Comparison of ENCODE assay signal across 8 cellular contexts in the genomic region with DNA sequence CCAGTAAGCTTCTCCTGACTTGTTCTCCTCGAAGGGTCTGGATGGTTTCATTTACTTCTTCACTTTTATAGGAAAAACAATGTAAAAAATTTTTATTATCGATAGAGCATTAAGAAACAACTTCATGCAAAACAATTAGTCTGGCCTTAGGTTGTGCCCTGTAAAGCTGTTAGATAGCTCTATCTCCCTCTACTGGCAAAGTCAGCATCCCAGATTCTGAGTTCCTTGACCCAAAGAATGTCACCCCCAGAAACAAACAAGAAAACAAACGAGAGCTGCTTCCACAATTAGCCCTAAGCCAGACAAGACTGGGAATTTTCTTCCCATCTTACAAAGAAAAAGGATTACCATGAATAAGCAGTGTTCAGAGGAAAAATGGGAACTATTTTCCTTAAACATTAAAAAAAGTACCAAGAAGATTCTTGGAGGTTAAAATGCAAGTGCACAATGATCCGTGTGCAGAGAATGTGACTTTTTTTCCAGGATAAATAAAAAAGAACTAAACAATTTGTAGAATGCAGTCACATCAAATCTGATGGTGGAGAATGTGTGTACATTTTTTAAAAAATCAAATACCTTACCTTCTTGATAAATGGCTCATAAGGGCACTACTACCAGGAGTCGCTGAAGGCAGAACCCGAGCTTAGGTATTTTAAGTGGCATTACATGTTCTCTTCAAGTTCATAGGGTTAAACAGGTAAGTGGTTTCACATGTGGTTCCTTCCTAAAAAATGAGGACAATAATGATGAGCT.
DNase-seq lines count a peak whose midpoint lies in the region; TF ChIP-seq lines count a peak whose summit lies in the region.

No MANE protein-coding gene starts in this region.

- TF ChIP-seq CTCF in H9 (conservative IDR thresholded peaks at IDR 0.05): peak; percentile 75
- peak; percentile 83 for TF ChIP-seq CTCF in cardiac muscle cell (IDR thresholded peaks at IDR 0.05; ENCODE audit: low read depth, low read length)

- no peaks in the 10 kb centered on the region for H3K27me3 Mint-ChIP-seq in H9 (ENCODE audit: low read depth)

- no peak overlapping the region for H2BK120ac ChIP-seq in H9 (ENCODE audit: low read depth, low read length, poor library complexity, severe bottlenecking)

- no peak overlapping the region for H3K4me3 Mint-ChIP-seq in H9

- no peak overlapping the region for H3K4ac ChIP-seq in H9 (ENCODE audit: low read depth, low read length)

- H3K36me3 Mint-ChIP-seq in H9 (ENCODE audit: insufficient read depth in 1 of 3, low read depth in 3 of 3): no peaks in the 10 kb centered on the region

- H3K27me3 ChIP-seq in H9 (ENCODE audit: insufficient read depth, low read length) (no peaks in the 10 kb centered on the region), cardiac muscle cell (no peaks in the 10 kb centered on the region), stomach smooth muscle (ENCODE audit: control insufficient read depth in 1 of 2, insufficient read depth in 2 of 2, low read length in 2 of 2) (no peaks in the 10 kb centered on the region)

- H2BK5ac ChIP-seq in H9 (ENCODE audit: insufficient read length, low read length): no peak overlapping the region

- no peak overlapping the region for H3K18ac ChIP-seq in H9 (ENCODE audit: insufficient read length, low read depth, low read length)

- H4K8ac ChIP-seq in H9 (replicated peaks; ENCODE audit: insufficient read length, low read depth, low read length): no peak overlapping the region

- H3K56ac ChIP-seq in H9 (ENCODE audit: insufficient read length, low read depth, low read length): no peak overlapping the region

- no peaks in the 10 kb centered on the region for H3K36me3 ChIP-seq in cardiac muscle cell
- no peaks in the 10 kb centered on the region for H3K36me3 ChIP-seq in stomach smooth muscle (ENCODE audit: control insufficient read depth in 2 of 2, insufficient read depth in 2 of 2, low read length in 2 of 2)

- H3K23me2 ChIP-seq in H9 (ENCODE audit: insufficient read length, low read depth, low read length, poor library complexity, severe bottlenecking): no peaks in the 10 kb centered on the region

- no peak overlapping the region for H3K14ac ChIP-seq in H9 (ENCODE audit: insufficient read depth, low read length)

- 0 out of 7 replicates have a peak overlapping the region, but pooled peaks of 1 of the 3 experiments have one; percentile 6 for H3K27ac Mint-ChIP-seq in H9

- no peak overlapping the region for H4K5ac ChIP-seq in H9 (ENCODE audit: insufficient read length, low read depth, low read length)

- H3T11ph ChIP-seq in H9 (ENCODE audit: low read length): no peak overlapping the region

- H3K79me2 ChIP-seq in H9 (ENCODE audit: insufficient read depth, low read length): no peaks in the 10 kb centered on the region

- H3K9me3 ChIP-seq in H9 (ENCODE audit: control insufficient read depth, low read depth, low read length): no peaks in the 10 kb centered on the region
- H3K9me3 ChIP-seq in cardiac muscle cell (ENCODE audit: low read depth): no peaks in the 10 kb centered on the region
- peaks cover 0 to 3% of the 10 kb centered on the region in 2 donors for H3K9me3 ChIP-seq in stomach smooth muscle (ENCODE audit: control insufficient read depth in 2 of 2, low read length in 2 of 2)

- H4K20me1 ChIP-seq in H9 (ENCODE audit: control insufficient read depth, insufficient read depth, insufficient read length): no peaks in the 10 kb centered on the region

- H2AK5ac ChIP-seq in H9 (ENCODE audit: insufficient read length, low read length): no peak overlapping the region

- no peaks in the 10 kb centered on the region; a peak in 1 of 5 replicates for H3K9me3 Mint-ChIP-seq in H9

- H3K27ac ChIP-seq in H9 (ENCODE audit: insufficient read length, low read depth, low read length) (no peak overlapping the region), cardiac muscle cell (peak overlapping the region; percentile 92), stomach smooth muscle (ENCODE audit: low read length) (peak overlapping the region; percentile 50)

- H3K79me1 ChIP-seq in H9 (ENCODE audit: insufficient read depth, low read depth, low read length, poor library complexity, severe bottlenecking): no peaks in the 10 kb centered on the region

- H3K4me2 ChIP-seq in H9 (ENCODE audit: insufficient read depth, insufficient read length, low read length): no peak overlapping the region

- no peak overlapping the region for H2AFZ ChIP-seq in H9 (ENCODE audit: low read length)

- H4K91ac ChIP-seq in H9 (ENCODE audit: insufficient read length, low read depth, low read length): no peak overlapping the region

- 0 out of 4 replicates have a peak, but pooled peaks cover 0 to 3% of the 10 kb centered on the region in 2 experiments for H3K4me1 Mint-ChIP-seq in H9

- H3K9ac ChIP-seq in H9 (ENCODE audit: extremely low read depth, insufficient read length, low read length): no peak overlapping the region
- peak overlapping the region in 1 of 2 donors; percentile 32 for H3K9ac ChIP-seq in stomach smooth muscle (ENCODE audit: low read length in 2 of 2)

- WGBS in H9 (ENCODE audit: extremely low coverage, insufficient read length, low lambda C conversion rate): no CpG with 5 or more reads among the region's 6 CpGs

- no peak overlapping the region for H2BK15ac ChIP-seq in H9 (ENCODE audit: low read depth, low read length)

- DNase-seq in AG08395 (ENCODE audit: low spot score) (peak; percentile 42), H9 (no peak), SK-MEL-5 (ENCODE audit: low read depth, low spot score) (peak; percentile 74), cardiac muscle cell (ENCODE audit: low read depth in 1 of 2, low spot score in 1 of 2) (peak; percentile 72 to 77), UCSD-AML1 (lab: John Stamatoyannopoulos, UW; ENCODE audit: unreplicated experiment) (no peak), NCI-H1436 (lab: John Stamatoyannopoulos, UW) (no peak), middle frontal gyrus (ENCODE audit: extremely low spot score, low spot score) (no peak)

- H3K23ac ChIP-seq in H9 (ENCODE audit: insufficient read length, low read depth, low read length): no peak overlapping the region

- no peak overlapping the region for H2BK20ac ChIP-seq in H9 (ENCODE audit: low read depth, low read length, poor library complexity, severe bottlenecking)

- no peak overlapping the region for H2BK12ac ChIP-seq in H9 (ENCODE audit: insufficient read length, low read depth, low read length)

- H3K4me1 ChIP-seq in H9 (ENCODE audit: insufficient read depth, low read length) (no peaks in the 10 kb centered on the region), cardiac muscle cell (ENCODE audit: low read depth) (peaks cover 30% of the 10 kb centered on the region), stomach smooth muscle (ENCODE audit: control insufficient read depth, insufficient read depth, low read length) (peaks cover 13% of the 10 kb centered on the region)

- H3K4me3 ChIP-seq in cardiac muscle cell (no peak overlapping the region), stomach smooth muscle (ENCODE audit: low read length in 2 of 2) (peak overlapping the region; percentile 30 to 37)

- in situ Hi-C loops in SK-MEL-5 (cut with HindIII; ENCODE audit: low pct_unique_long_range_greater_than_20kb, low sequenced_read_pairs): no loop called here

Comparison
In these comparisons a context has a peak if more than half of its experiments do, and no peak if none do; other contexts are left out.
1. DNase-seq: peak in AG08395 (single experiment), SK-MEL-5 (single experiment) and cardiac muscle cell (2 of 2); none in H9 (single experiment), UCSD-AML1 (single experiment), NCI-H1436 (single experiment) and middle frontal gyrus (single experiment).